8 cellular contexts compared by ENCODE assay signal in genomic region chr12:50923361-50924130, GRCh38. TPM values are rescaled to one million over a fixed set of nuclear protein-coding genes. Genes with fewer than 3 reads are reported as not detected.
DNase-seq lines count a peak whose midpoint lies in the region; ATAC-seq and TF ChIP-seq lines count a peak whose summit lies in the region.

No MANE protein-coding gene starts in this region.

- H4K8ac ChIP-seq in H9 (replicated peaks; ENCODE audit: insufficient read length, low read depth, low read length): no peak overlapping the region

- H3K27me3 Mint-ChIP-seq in H9 (ENCODE audit: low read depth): no peaks in the 10 kb centered on the region

- H3K79me2 ChIP-seq in H9 (ENCODE audit: insufficient read depth, low read length) (no peaks in the 10 kb centered on the region; the same call in 1 of the 2 replicates), SU-DHL-6 (ENCODE audit: insufficient read depth, low read length) (peaks cover 31% of the 10 kb centered on the region)

- no peak overlapping the region for H2BK20ac ChIP-seq in H9 (ENCODE audit: low read depth, low read length, poor library complexity, severe bottlenecking)

- H3K23me2 ChIP-seq in H9 (ENCODE audit: insufficient read length, low read depth, low read length, poor library complexity, severe bottlenecking): peaks cover 6% of the 10 kb centered on the region

- no peak overlapping the region for H3K18ac ChIP-seq in H9 (ENCODE audit: insufficient read length, low read depth, low read length)

- peak overlapping the region; percentile 71 to 98 (median 86) for H3K27ac Mint-ChIP-seq in H9

- no peak overlapping the region for H2BK15ac ChIP-seq in H9 (ENCODE audit: low read depth, low read length)

- H3K23ac ChIP-seq in H9 (ENCODE audit: insufficient read length, low read depth, low read length): no peak overlapping the region

- H3K4me3 ChIP-seq in SU-DHL-6 (ENCODE audit: insufficient read depth, low read length, poor library complexity, severe bottlenecking) (peak overlapping the region; percentile 42), skeletal muscle tissue (ENCODE audit: low read length in 3 of 3) (peak overlapping the region; percentile 68 to 98 (median 83))

- H3K4ac ChIP-seq in H9 (ENCODE audit: low read depth, low read length): no peak overlapping the region

- H3K4me2 ChIP-seq in H9 (ENCODE audit: insufficient read depth, insufficient read length, low read length): peak overlapping the region; percentile 85
- peak overlapping the region; percentile 99 for H3K4me2 ChIP-seq in SU-DHL-6 (ENCODE audit: low read depth, low read length, poor library complexity, severe bottlenecking)

- no peaks in the 10 kb centered on the region for H3K79me1 ChIP-seq in H9 (ENCODE audit: insufficient read depth, low read depth, low read length, poor library complexity, severe bottlenecking)

- peaks cover 4% of the 10 kb centered on the region in 3 experiments; a peak in 3 of 7 replicates for H3K36me3 Mint-ChIP-seq in H9 (ENCODE audit: insufficient read depth in 1 of 3, low read depth in 3 of 3)

- peaks cover 0 to 5% of the 10 kb centered on the region in 2 experiments; a peak in 3 of 5 replicates for H3K9me3 Mint-ChIP-seq in H9

- peaks cover 61% of the 10 kb centered on the region for H3F3A ChIP-seq in SU-DHL-6 (ENCODE audit: insufficient read depth)

- no peak overlapping the region for H2BK120ac ChIP-seq in H9 (ENCODE audit: low read depth, low read length, poor library complexity, severe bottlenecking)

- H3K9me2 ChIP-seq in SU-DHL-6 (replicated peaks; ENCODE audit: insufficient read depth, low read length): no peaks in the 10 kb centered on the region

- no peak overlapping the region for H2BK5ac ChIP-seq in H9 (ENCODE audit: insufficient read length, low read length)

- DNase-seq in H9 (no peak), globus pallidus (ENCODE audit: low spot score) (peak; percentile 40), NCI-H82 treated with DMSO at 0.1 percent for 48 hours (lab: John Stamatoyannopoulos, UW; ENCODE audit: unreplicated experiment) (no peak), NCI-H1694 treated with DMSO at 0.1 percent for 48 hours (lab: John Stamatoyannopoulos, UW) (no peak), SW480 (ENCODE audit: low spot score) (no peak)

- no CpG with 5 or more reads among the region's 8 CpGs for WGBS in H9 (ENCODE audit: extremely low coverage, insufficient read length, low lambda C conversion rate)

- no peak overlapping the region for H2BK12ac ChIP-seq in H9 (ENCODE audit: insufficient read length, low read depth, low read length)

- H3K27ac ChIP-seq in H9 (ENCODE audit: insufficient read length, low read depth, low read length) (peak overlapping the region; percentile 70), SU-DHL-6 (ENCODE audit: low read depth, low read length) (peak overlapping the region; percentile 100), skeletal muscle tissue (ENCODE audit: low read depth, low read length) (peak overlapping the region; percentile 86)

- H3K27me3 ChIP-seq in H9 (ENCODE audit: insufficient read depth, low read length) (no peaks in the 10 kb centered on the region), SU-DHL-6 (ENCODE audit: low read length) (no peaks in the 10 kb centered on the region), skeletal muscle tissue (ENCODE audit: control insufficient read depth in 3 of 3, insufficient read depth in 3 of 3, low read length in 3 of 3) (no peaks in the 10 kb centered on the region)

- no peak overlapping the region for H3K56ac ChIP-seq in H9 (ENCODE audit: insufficient read length, low read depth, low read length)

- H3K9me3 ChIP-seq in H9 (ENCODE audit: control insufficient read depth, low read depth, low read length) (no peaks in the 10 kb centered on the region), SU-DHL-6 (ENCODE audit: insufficient read depth, low read length) (no peaks in the 10 kb centered on the region), skeletal muscle tissue (ENCODE audit: control insufficient read depth in 3 of 3, low read length in 3 of 3) (no peaks in the 10 kb centered on the region)

- no peak overlapping the region for H3T11ph ChIP-seq in H9 (ENCODE audit: low read length)

- H2AFZ ChIP-seq in H9 (ENCODE audit: low read length) (no peak overlapping the region), SU-DHL-6 (ENCODE audit: low read depth, low read length, severe bottlenecking) (peak overlapping the region; percentile 97)

- ATAC-seq in GM21717 (IDR thresholded peaks at IDR 0.05; ENCODE audit: unreplicated experiment): no peak

- no peak overlapping the region for H3K14ac ChIP-seq in H9 (ENCODE audit: insufficient read depth, low read length)

- H3K36me3 ChIP-seq in SU-DHL-6 (ENCODE audit: low read length) (no peaks in the 10 kb centered on the region), skeletal muscle tissue (ENCODE audit: control insufficient read depth in 3 of 3, insufficient read depth in 3 of 3, low read length in 3 of 3) (peaks cover 0 to 12% (median 3%) of the 10 kb centered on the region in 3 donors)

- H4K5ac ChIP-seq in H9 (ENCODE audit: insufficient read length, low read depth, low read length): no peak overlapping the region

- H3K4me3 Mint-ChIP-seq in H9: peak overlapping the region; percentile 48 to 69

- no peak overlapping the region for H4K91ac ChIP-seq in H9 (ENCODE audit: insufficient read length, low read depth, low read length)

- H3K4me1 Mint-ChIP-seq in H9: peaks cover 43 to 66% of the 10 kb centered on the region in 2 experiments

- no peak overlapping the region for H2AK5ac ChIP-seq in H9 (ENCODE audit: insufficient read length, low read length)

- H3K4me1 ChIP-seq in H9 (ENCODE audit: insufficient read depth, low read length) (no peaks in the 10 kb centered on the region; the same call in 1 of the 2 replicates), skeletal muscle tissue (ENCODE audit: control insufficient read depth in 3 of 3, insufficient read depth in 3 of 3, low read length in 3 of 3) (peaks cover 8 to 24% (median 20%) of the 10 kb centered on the region in 3 donors)

- TF ChIP-seq CTCF in H9 (conservative IDR thresholded peaks at IDR 0.05) (no peak), SU-DHL-6 (IDR thresholded peaks at IDR 0.05; ENCODE audit: insufficient read depth, low read length, poor library complexity, severe bottlenecking) (no peak)

- no peak overlapping the region for H3K9ac ChIP-seq in H9 (ENCODE audit: extremely low read depth, insufficient read length, low read length)
- H3K9ac ChIP-seq in SU-DHL-6 (ENCODE audit: low read length): peak overlapping the region; percentile 64
- peak overlapping the region in 2 of 3 donors; percentile 70 to 89 for H3K9ac ChIP-seq in skeletal muscle tissue (ENCODE audit: low read depth in 1 of 3, low read length in 3 of 3)

- H4K20me1 ChIP-seq in H9 (ENCODE audit: control insufficient read depth, insufficient read depth, insufficient read length): no peaks in the 10 kb centered on the region
- H4K20me1 ChIP-seq in SU-DHL-6 (ENCODE audit: low read depth, low read length): no peaks in the 10 kb centered on the region

RNA-seq across cellular contexts. Expression of gene HIGD1C, which starts 28.8 kb away (rescaled TPM):
- total RNA-seq in H9 (2021) (not detected in 2 replicates), skeletal muscle tissue (not detected)
